8 cellular contexts compared by ENCODE assay signal in the genomic region with DNA sequence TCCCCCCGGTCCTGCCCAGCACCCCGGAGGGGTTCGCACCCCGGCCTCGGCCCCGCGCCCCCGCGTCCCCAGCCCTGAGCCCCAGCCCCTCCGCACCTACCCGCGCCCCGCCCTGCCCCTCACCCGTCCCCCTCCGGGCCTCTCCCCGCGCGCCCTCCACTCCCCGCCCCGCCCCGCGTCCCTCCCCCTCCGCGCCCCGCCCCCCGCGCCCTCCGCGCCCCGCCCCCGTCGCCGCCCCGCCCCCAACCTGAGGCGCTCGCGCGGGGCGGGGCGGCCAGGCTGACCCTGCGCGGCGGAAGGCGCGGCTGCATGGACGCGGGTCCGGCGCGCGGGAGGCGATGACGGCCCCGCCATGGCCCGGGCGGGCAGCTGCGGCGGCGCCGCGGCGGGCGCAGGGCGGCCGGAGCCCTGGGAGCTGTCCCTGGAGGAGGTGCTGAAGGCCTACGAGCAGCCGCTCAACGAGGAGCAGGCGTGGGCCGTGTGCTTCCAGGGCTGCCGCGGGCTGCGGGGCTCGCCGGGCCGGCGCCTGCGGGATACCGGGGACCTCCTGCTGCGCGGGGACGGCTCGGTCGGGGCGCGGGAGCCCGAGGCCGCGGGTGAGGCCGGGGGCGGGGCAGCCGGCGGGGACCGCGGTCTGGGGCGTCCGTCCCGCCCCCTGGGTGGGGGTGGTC. TPM values are rescaled to one million over a fixed set of nuclear protein-coding genes. Genes with fewer than 3 reads are reported as not detected.
A peak's percentile ranks its signal among the peaks of the same experiment; 100 is the strongest.
DNase-seq lines count a peak whose midpoint lies in the region; ATAC-seq, FAIRE-seq and TF ChIP-seq lines count a peak whose summit lies in the region.

A gene with protein sequence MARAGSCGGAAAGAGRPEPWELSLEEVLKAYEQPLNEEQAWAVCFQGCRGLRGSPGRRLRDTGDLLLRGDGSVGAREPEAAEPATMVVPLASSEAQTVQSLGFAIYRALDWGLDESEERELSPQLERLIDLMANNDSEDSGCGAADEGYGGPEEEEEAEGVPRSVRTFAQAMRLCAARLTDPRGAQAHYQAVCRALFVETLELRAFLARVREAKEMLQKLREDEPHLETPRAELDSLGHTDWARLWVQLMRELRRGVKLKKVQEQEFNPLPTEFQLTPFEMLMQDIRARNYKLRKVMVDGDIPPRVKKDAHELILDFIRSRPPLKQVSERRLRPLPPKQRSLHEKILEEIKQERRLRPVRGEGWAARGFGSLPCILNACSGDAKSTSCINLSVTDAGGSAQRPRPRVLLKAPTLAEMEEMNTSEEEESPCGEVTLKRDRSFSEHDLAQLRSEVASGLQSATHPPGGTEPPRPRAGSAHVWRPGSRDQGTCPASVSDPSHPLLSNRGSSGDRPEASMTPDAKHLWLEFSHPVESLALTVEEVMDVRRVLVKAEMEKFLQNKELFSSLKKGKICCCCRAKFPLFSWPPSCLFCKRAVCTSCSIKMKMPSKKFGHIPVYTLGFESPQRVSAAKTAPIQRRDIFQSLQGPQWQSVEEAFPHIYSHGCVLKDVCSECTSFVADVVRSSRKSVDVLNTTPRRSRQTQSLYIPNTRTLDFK (plus strand): TSS at position 277 of the 671 bp plus-strand sequence. CDS start 76 bp downstream, at position 353.

- no peaks in the 10 kb centered on the region for H3K9me3 Mint-ChIP-seq in natural killer cell

- POLR2A ChIA-PET in BJ (lab: Charles Lee), result no interaction called here

- no peak within 1 kb of the TSS for H3K27ac Mint-ChIP-seq in natural killer cell

- no peaks in the 10 kb centered on the region for H3K36me3 Mint-ChIP-seq in natural killer cell

- H3K4me1 Mint-ChIP-seq in natural killer cell, result peaks cover 4 to 5% of the 10 kb centered on the region in 2 donors

- H3K4me3 ChIP-seq in BJ (ENCODE audit: low read depth, low read length), result peak within 1 kb of the TSS; percentile 64
- H3K4me3 ChIP-seq in Peyer's patch, result peak within 1 kb of the TSS; percentile 35 to 92 (median 54)

- FAIRE-seq in H54 (lab: Jason Lieb, UNC), result no peak

- TF ChIP-seq CTCF in BJ (IDR thresholded peaks at IDR 0.05; ENCODE audit: insufficient read depth, low read depth, low read length) (no peak), Peyer's patch (IDR thresholded peaks at IDR 0.05) (no peak), natural killer cell (IDR thresholded peaks at IDR 0.05) (no peak)

- DNase-seq in BJ (ENCODE audit: low read depth) (no peak), H54 (ENCODE audit: insufficient read length, low spot score) (peak; percentile 65), Peyer's patch (peak; percentile 27 to 84 (median 73)), fibroblast of peridontal ligament (ENCODE audit: extremely low read depth) (peak; percentile 61), natural killer cell (peak; percentile 77)
- peak; percentile 59 for DNase-seq in activated effector memory CD4-positive, alpha-beta T cell treated with Interleukin-2 at 50 U/mL for 16 hours
- DNase-seq in stimulated activated naive CD8-positive, alpha-beta T cell treated with anti-CD3 and anti-CD28 coated beads, Interleukin-15, Interleukin-2, amounts not matched to agents 100 U/mL and 50 U/mL, for 24 hours, result peak; percentile 75

- H3K4me1 ChIP-seq in Peyer's patch, result peaks cover 0 to 16% (median 8%) of the 10 kb centered on the region in 4 donors

- no peaks in the 10 kb centered on the region for H3K9me3 ChIP-seq in Peyer's patch

- H3K36me3 ChIP-seq in BJ (ENCODE audit: control insufficient read depth, insufficient read depth, low read length) (no peaks in the 10 kb centered on the region), Peyer's patch (no peaks in the 10 kb centered on the region)

- ATAC-seq in natural killer cell (peak; percentile 95 to 99 (median 98)), HG03045 (IDR thresholded peaks at IDR 0.05; ENCODE audit: unreplicated experiment) (no peak)
- ATAC-seq in stimulated activated naive CD8-positive, alpha-beta T cell treated with anti-CD3 and anti-CD28 coated beads, Interleukin-15, Interleukin-2, amounts not matched to agents 100 U/mL and 50 U/mL, for 24 hours, result peak; percentile 82

- TF ChIP-seq POLR2A in H54 (IDR thresholded peaks at IDR 0.05; ENCODE audit: low read depth, low read length), result peak; percentile 68
- TF ChIP-seq POLR2A in Peyer's patch (IDR thresholded peaks at IDR 0.05), result peak in 1 of 2 donors; percentile 87

- H3K27me3 ChIP-seq in BJ (ENCODE audit: control insufficient read depth, insufficient read depth, low read length) (no peaks in the 10 kb centered on the region), Peyer's patch (no peaks in the 10 kb centered on the region)

- peak within 1 kb of the TSS; percentile 38 to 96 (median 81) for H3K27ac ChIP-seq in Peyer's patch

- CTCF ChIA-PET in BJ (lab: Yijun Ruan, JAX), result interaction anchor here (0.7 to 2.0 kb wide), 2 partner anchors 32 to 253 kb away, joined by 3 to 6 read pairs; a partner anchor contains a TSS

- intact Hi-C loops in natural killer cell (cut with micrococcal nuclease), result no loop called here

- H3K4me3 Mint-ChIP-seq in natural killer cell, result peak within 1 kb of the TSS; percentile 67

- peaks cover 5 to 6% of the 10 kb centered on the region in 2 donors for H3K27me3 Mint-ChIP-seq in natural killer cell (ENCODE audit: low read depth in 2 of 2)

RNA-seq across cellular contexts. Expression of the gene that starts here (rescaled TPM):
- polyA plus RNA-seq in BJ (2011; rRNA removed), result 2.2 and 2.3 TPM in 2 replicates
- polyA minus RNA-seq in BJ (2011; rRNA and poly(A)+ RNA removed), result 1.8 and 2.7 TPM in 2 replicates
- total RNA-seq in Peyer's patch (100 to 1,000 TPM in 3 of 4 donors, 10 to 100 TPM in 1; 45.5 to 147 (median 111) TPM), natural killer cell (1 to 10 TPM; 4.5 to 8.7 (median 6.5) TPM)

Comparison
In these comparisons a context has a peak if more than half of its experiments do, and no peak if none do; other contexts are left out.
1. RNA of the gene that starts here (total RNA-seq): 45.5 to 147 TPM in Peyer's patch; 4.5 to 8.7 TPM in natural killer cell; every median in the first group is over 4 times any median in the second.